Comparison of ENCODE assay signal across 17 cellular contexts in the genomic region with DNA sequence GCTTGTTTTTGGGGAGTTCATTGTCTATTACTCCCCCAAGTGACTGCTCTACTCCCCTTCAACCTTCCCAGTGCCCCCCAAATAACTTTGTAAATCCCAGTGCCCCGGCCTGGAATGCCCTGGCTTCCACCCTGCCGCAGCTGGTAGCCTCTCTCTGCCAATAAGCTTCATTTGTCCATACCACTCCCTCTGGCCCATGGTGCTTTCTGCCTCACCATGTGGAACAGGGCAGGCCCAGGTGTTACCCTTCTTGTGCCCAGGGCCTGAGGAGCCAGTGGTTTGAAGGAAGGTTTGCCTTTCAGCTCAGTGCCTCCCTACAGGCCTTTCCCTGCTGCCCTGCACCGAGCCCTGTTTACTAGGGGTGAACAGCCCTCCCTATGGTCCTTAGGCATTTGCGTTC.
DNase-seq lines count a peak whose midpoint lies in the region; ATAC-seq, FAIRE-seq and TF ChIP-seq lines count a peak whose summit lies in the region.
"Had no signal": no experiment of that assay in that cellular context is flagged by ENCODE, and none has a peak within 500 bp of the region (broad histone marks: within the 10 kb centered on the region; RNA-seq: fewer than 3 reads in every experiment).

No MANE protein-coding gene starts in this region.

- no peak overlapping the region for H2BK12ac ChIP-seq in H9 (ENCODE audit: insufficient read length, low read depth, low read length)

- H4K8ac ChIP-seq in H9 (replicated peaks; ENCODE audit: insufficient read length, low read depth, low read length), result no peak overlapping the region

- no peak for TF ChIP-seq POLR2A in A549 (IDR thresholded peaks at IDR 0.05; ENCODE audit: low read length)

- DNase-seq in A549 (ENCODE audit: low read depth in 1 of 2, low spot score in 1 of 2) (no peak), H9 (no peak), GOT3 (lab: John Stamatoyannopoulos, UW) (no peak), D721Med (ENCODE audit: insufficient read length, low spot score) (no peak), ecto neural progenitor cell (ENCODE audit: low spot score) (no peak)
- DNase-seq in activated CD8-positive, alpha-beta memory T cell treated with anti-CD3 and anti-CD28 coated beads for 24 hours, result no peak
- DNase-seq: HCEC 1CT, KG1, NCI-H1092, NCI-H2081, NCI-H774 had no signal

- CTCF ChIA-PET in A549 (lab: Yijun Ruan, JAX), result interaction anchor here (1.4 to 5.0 kb wide), 4 partner anchors 16 to 454 kb away, joined by 3 to 25 read pairs (median 4); no protein-coding TSS in a partner anchor

- no peak overlapping the region for H4K91ac ChIP-seq in H9 (ENCODE audit: insufficient read length, low read depth, low read length)

- H3K27ac ChIP-seq in A549, result no peak overlapping the region
- no peak overlapping the region for H3K27ac ChIP-seq in H9 (ENCODE audit: insufficient read length, low read depth, low read length)
- H3K27ac ChIP-seq: C4-2B, SK-N-MC had no signal

- no peaks in the 10 kb centered on the region for H3K79me2 ChIP-seq in H9 (ENCODE audit: insufficient read depth, low read length)

- no peaks in the 10 kb centered on the region for H3K23me2 ChIP-seq in H9 (ENCODE audit: insufficient read length, low read depth, low read length, poor library complexity, severe bottlenecking)

- H3K9me3 Mint-ChIP-seq in H9, result peaks cover 14 to 18% of the 10 kb centered on the region in 2 experiments
- H3K9me3 Mint-ChIP-seq in brain, result peaks cover 5 to 10% (median 9%) of the 10 kb centered on the region in 5 experiments
- peaks cover 11% of the 10 kb centered on the region for H3K9me3 Mint-ChIP-seq in nephron

- H3K14ac ChIP-seq in H9 (ENCODE audit: insufficient read depth, low read length), result 0 out of 2 replicates have a peak overlapping the region, but pooled peaks have one; percentile 3

- no peak overlapping the region for H2BK5ac ChIP-seq in H9 (ENCODE audit: insufficient read length, low read length)

- H3K4me1 ChIP-seq in A549, result no peaks in the 10 kb centered on the region
- H3K4me1 ChIP-seq in H9 (ENCODE audit: insufficient read depth, low read length), result peaks cover 13% of the 10 kb centered on the region

- H2BK15ac ChIP-seq in H9 (ENCODE audit: low read depth, low read length), result no peak overlapping the region

- no peak overlapping the region for H2BK120ac ChIP-seq in H9 (ENCODE audit: low read depth, low read length, poor library complexity, severe bottlenecking)

- no peaks in the 10 kb centered on the region for H3K9me3 ChIP-seq in A549
- no peaks in the 10 kb centered on the region for H3K9me3 ChIP-seq in H9 (ENCODE audit: control insufficient read depth, low read depth, low read length)

- H3K4me3 Mint-ChIP-seq in H9 (no peak overlapping the region), brain (no peak overlapping the region), nephron (no peak overlapping the region)

- no peak for TF ChIP-seq EP300 in A549 (IDR thresholded peaks at IDR 0.05)

- H2AK5ac ChIP-seq in H9 (ENCODE audit: insufficient read length, low read length), result no peak overlapping the region

- no peak overlapping the region for H3K56ac ChIP-seq in H9 (ENCODE audit: insufficient read length, low read depth, low read length)

- H3K27ac Mint-ChIP-seq in H9 (peak overlapping the region; percentile 76 to 98 (median 95); a peak in 6 of 7 replicates), brain (peak overlapping the region in 3 of 5 experiments; percentile 14 to 58 (median 37)), nephron (peak overlapping the region in 2 of 3 experiments; percentile 19 to 60)

- 92% methylated on average over 4 of the region's 4 CpGs for WGBS in A549 (ENCODE audit: missing lambda C conversion rate)
- WGBS in H9 (ENCODE audit: extremely low coverage, insufficient read length, low lambda C conversion rate), result no CpG with 5 or more reads among the region's 4 CpGs

- no peak overlapping the region for H3K23ac ChIP-seq in H9 (ENCODE audit: insufficient read length, low read depth, low read length)

- H3K4ac ChIP-seq in H9 (ENCODE audit: low read depth, low read length), result no peak overlapping the region

- H3K4me2 ChIP-seq in A549, result no peak overlapping the region
- H3K4me2 ChIP-seq in H9 (ENCODE audit: insufficient read depth, insufficient read length, low read length), result no peak overlapping the region

- FAIRE-seq in A549 (lab: Jason Lieb, UNC), result no peak
- no peak for FAIRE-seq in D721Med (lab: Jason Lieb, UNC)
- FAIRE-seq: GM12892 had no signal

- no peak overlapping the region for H3T11ph ChIP-seq in H9 (ENCODE audit: low read length)

- no peak overlapping the region for H2AFZ ChIP-seq in H9 (ENCODE audit: low read length)

- H3K4me1 Mint-ChIP-seq in H9 (peaks cover 36 to 37% of the 10 kb centered on the region in 2 experiments), brain (peaks cover 22% of the 10 kb centered on the region), nephron (peaks cover 17% of the 10 kb centered on the region)

- no peak overlapping the region for H2BK20ac ChIP-seq in H9 (ENCODE audit: low read depth, low read length, poor library complexity, severe bottlenecking)

- POLR2A ChIA-PET in A549 (lab: Yijun Ruan, JAX), result no interaction called here

- ATAC-seq in A549, result peak; percentile 7; a peak in 3 of 6 replicates
- ATAC-seq: Right ventricle myocardium inferior had no signal

- TF ChIP-seq CTCF in A549 (IDR thresholded peaks at IDR 0.05), result no peak
- no peak for TF ChIP-seq CTCF in H9 (conservative IDR thresholded peaks at IDR 0.05)
- no peak for TF ChIP-seq CTCF in brain (conservative IDR thresholded peaks at IDR 0.05)
- no peak for TF ChIP-seq CTCF in nephron (IDR thresholded peaks at IDR 0.05; ENCODE audit: unreplicated experiment in 3 of 3)
- TF ChIP-seq CTCF in D721Med (IDR thresholded peaks at IDR 0.05; ENCODE audit: insufficient read depth, missing control alignments), result no peak

- no peak overlapping the region for H3K9ac ChIP-seq in H9 (ENCODE audit: extremely low read depth, insufficient read length, low read length)

- H3K36me3 Mint-ChIP-seq in H9 (ENCODE audit: insufficient read depth in 1 of 3, low read depth in 3 of 3) (peaks cover 37 to 60% (median 55%) of the 10 kb centered on the region in 3 experiments; a peak in 6 of 7 replicates), brain (peaks cover 34% of the 10 kb centered on the region), nephron (ENCODE audit: low read depth) (peaks cover 40% of the 10 kb centered on the region)

- H4K20me1 ChIP-seq in H9 (ENCODE audit: control insufficient read depth, insufficient read depth, insufficient read length), result no peaks in the 10 kb centered on the region

- H3K27me3 Mint-ChIP-seq in H9 (ENCODE audit: low read depth) (peaks cover 2% of the 10 kb centered on the region; the same call in 1 of the 2 replicates), brain (peaks cover 4% of the 10 kb centered on the region), nephron (ENCODE audit: low read depth) (no peaks in the 10 kb centered on the region)

- no peaks in the 10 kb centered on the region for H3K79me1 ChIP-seq in H9 (ENCODE audit: insufficient read depth, low read depth, low read length, poor library complexity, severe bottlenecking)

- no peak overlapping the region for H3K4me3 ChIP-seq in A549
- H3K4me3 ChIP-seq: SK-N-MC had no signal

- no peak overlapping the region for H4K5ac ChIP-seq in H9 (ENCODE audit: insufficient read length, low read depth, low read length)

- no peaks in the 10 kb centered on the region for H3K27me3 ChIP-seq in H9 (ENCODE audit: insufficient read depth, low read length)

- TF ChIP-seq RAD21 in A549 (conservative IDR thresholded peaks at IDR 0.05 in 1 of 2, IDR thresholded peaks at IDR 0.05 in 1 of 2), result no peak

- no peak overlapping the region for H3K18ac ChIP-seq in H9 (ENCODE audit: insufficient read length, low read depth, low read length)

TF ChIP-seq in A549, 52 proteins besides CTCF, POLR2A, EP300 and RAD21:
- no peak for TF ChIP-seq CBX2 (IDR thresholded peaks at IDR 0.05; ENCODE audit: borderline replicate concordance, low read depth)
- TF ChIP-seq, protein P1, sequence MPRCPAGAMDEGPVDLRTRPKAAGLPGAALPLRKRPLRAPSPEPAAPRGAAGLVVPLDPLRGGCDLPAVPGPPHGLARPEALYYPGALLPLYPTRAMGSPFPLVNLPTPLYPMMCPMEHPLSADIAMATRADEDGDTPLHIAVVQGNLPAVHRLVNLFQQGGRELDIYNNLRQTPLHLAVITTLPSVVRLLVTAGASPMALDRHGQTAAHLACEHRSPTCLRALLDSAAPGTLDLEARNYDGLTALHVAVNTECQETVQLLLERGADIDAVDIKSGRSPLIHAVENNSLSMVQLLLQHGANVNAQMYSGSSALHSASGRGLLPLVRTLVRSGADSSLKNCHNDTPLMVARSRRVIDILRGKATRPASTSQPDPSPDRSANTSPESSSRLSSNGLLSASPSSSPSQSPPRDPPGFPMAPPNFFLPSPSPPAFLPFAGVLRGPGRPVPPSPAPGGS (IDR thresholded peaks at IDR 0.05), result no peak
- TF ChIP-seq NFE2L2 (conservative IDR thresholded peaks at IDR 0.05; ENCODE audit: low read length), result no peak
- TF ChIP-seq HOXB13 (CRISPR knock-in tag; IDR thresholded peaks at IDR 0.05; ENCODE audit: low read depth), result no peak
- no peak for TF ChIP-seq KDM5A (IDR thresholded peaks at IDR 0.05)
- TF ChIP-seq MAFK (IDR thresholded peaks at IDR 0.05; ENCODE audit: partially characterized antibody), result no peak
- TF ChIP-seq JUN (IDR thresholded peaks at IDR 0.05), result no peak
- TF ChIP-seq FOSB (CRISPR knock-in tag; IDR thresholded peaks at IDR 0.05), result no peak
- no peak for TF ChIP-seq PHF8 (IDR thresholded peaks at IDR 0.05; ENCODE audit: borderline replicate concordance, low read depth)
- no peak for TF ChIP-seq RCOR1 (IDR thresholded peaks at IDR 0.05; ENCODE audit: low read depth, low read length)
- TF ChIP-seq CHD4 (IDR thresholded peaks at IDR 0.05; ENCODE audit: borderline replicate concordance), result no peak
- TF ChIP-seq TFCP2L1 (CRISPR knock-in tag; IDR thresholded peaks at IDR 0.05), result no peak
- TF ChIP-seq NPAS2 (CRISPR knock-in tag; IDR thresholded peaks at IDR 0.05; ENCODE audit: borderline replicate concordance), result no peak
- no peak for TF ChIP-seq HOXA7 (CRISPR knock-in tag; IDR thresholded peaks at IDR 0.05)
- no peak for TF ChIP-seq HOXB5 (CRISPR knock-in tag; IDR thresholded peaks at IDR 0.05)
- no peak for TF ChIP-seq TP53 (CRISPR knock-in tag; IDR thresholded peaks at IDR 0.05)

Comparison
In these comparisons a context has a peak if more than half of its experiments do, and no peak if none do; other contexts are left out.
1. H3K27ac Mint-ChIP-seq: peak in every context shown above with its lines; median percentile 95 in H9; 40 in nephron; 37 in brain.